In the genomic region with DNA sequence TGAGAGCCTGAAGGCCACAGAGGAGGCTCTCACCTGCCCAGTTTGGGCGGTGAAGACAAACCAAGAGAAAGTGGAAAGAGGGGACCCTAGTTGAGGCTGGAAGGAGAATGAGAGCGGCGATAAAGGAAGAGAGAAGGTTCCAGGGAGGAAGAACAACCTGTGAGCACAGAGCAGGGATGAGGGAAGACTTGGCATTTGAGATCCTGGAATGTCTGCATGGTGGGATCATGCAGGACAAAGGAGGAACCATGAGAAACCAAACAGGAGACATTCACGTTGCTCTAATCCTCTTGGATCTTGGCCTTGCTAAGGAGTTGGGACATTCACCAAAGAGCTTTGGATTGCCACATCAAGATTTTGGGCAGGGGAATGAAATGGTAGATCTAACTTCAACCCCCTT, we compare ENCODE assay signal across 39 cellular contexts.
"Had no signal": no experiment of that assay in that cellular context is flagged by ENCODE, and none has a peak within 500 bp of the region (broad histone marks: within the 10 kb centered on the region; RNA-seq: fewer than 3 reads in every experiment).

No MANE protein-coding gene starts in this region.

- H3K9me3 Mint-ChIP-seq: activated B cell treated with CpG ODN at 0.5 μM for 24 hours; activated CD4-positive, alpha-beta memory T cell treated with anti-CD3 and anti-CD28 coated beads for 36 hours; activated CD4-positive, alpha-beta T cell treated with anti-CD3 and anti-CD28 coated beads, Interleukin-2, amount 10 ng/mL, durations not matched to agents 24 days and 14 days; activated CD8-positive, alpha-beta T cell treated with anti-CD3 and anti-CD28 coated beads for 36 hours; activated naive CD4-positive, alpha-beta T cell treated with anti-CD3 and anti-CD28 coated beads for 36 hours; activated naive CD4-positive, alpha-beta T cell treated with anti-CD3 and anti-CD28 coated beads, Interleukin-2, amount 50 U/mL, for 72 hours; activated naive CD8-positive, alpha-beta T cell treated with anti-CD3 and anti-CD28 coated beads for 36 hours; activated T-cell treated with anti-CD3 and anti-CD28 coated beads, Interleukin-2, amount 50 U/mL, for 4 hours; activated T-cell treated with anti-CD3 and anti-CD28 coated beads, Interleukin-2, amount 50 U/mL, for 72 hours; activated T-helper 1 cell treated with anti-CD3 and anti-CD28 coated beads, Interleukin-12 subunit alpha, Interleukin-12 subunit beta, Interleukin-2, Interleukin-4 antibody, amounts not matched to agents 30 ng/mL and 10 ng/mL and 1 ng/mL, durations not matched to agents 14 hours and 24 hours and 36 hours; activated T-helper 17 cell treated with anti-CD3 and anti-CD28 coated beads, Interleukin-2, amount 50 U/mL, for 72 hours; central memory CD8-positive, alpha-beta T cell; T-helper 1 cell treated with Interleukin-12 subunit alpha and Interleukin-12 subunit beta and Interleukin-4 antibody, amounts not matched to agents 30 μg/mL and 1 μg/mL, for 36 hours; T-helper 2 cell treated with Interferon-gamma antibody and Interleukin-4, amounts not matched to agents 5 μg/mL and 100 μg/mL, for 36 hours had no signal

- H3K9me3 ChIP-seq: adrenal gland, body of pancreas, breast epithelium had no signal

- ATAC-seq: activated CD8-positive, alpha-beta T cell treated with anti-CD3 and anti-CD28 coated beads for 36 hours; activated naive CD4-positive, alpha-beta T cell treated with anti-CD3 and anti-CD28 coated beads, Interleukin-2, amount 50 U/mL, for 72 hours; activated T-cell treated with anti-CD3 and anti-CD28 coated beads, Interleukin-2, amount 50 U/mL, for 4 hours; activated T-cell treated with anti-CD3 and anti-CD28 coated beads, Interleukin-2, amount 50 U/mL, for 72 hours; activated T-helper 17 cell treated with anti-CD3 and anti-CD28 coated beads, Interleukin-2, amount 50 U/mL, for 72 hours; body of pancreas had no signal

- H3K36me3 Mint-ChIP-seq: activated CD4-positive, alpha-beta memory T cell treated with anti-CD3 and anti-CD28 coated beads for 36 hours; activated naive CD4-positive, alpha-beta T cell treated with anti-CD3 and anti-CD28 coated beads, Interleukin-2, amount 50 U/mL, for 72 hours; activated naive CD8-positive, alpha-beta T cell treated with anti-CD3 and anti-CD28 coated beads for 36 hours had no signal

- H3K36me3 ChIP-seq: adrenal gland, brain microvascular endothelial cell, breast epithelium, cardiac muscle cell had no signal

- H3K4me3 Mint-ChIP-seq: activated B cell treated with CpG ODN at 0.5 μM for 24 hours; activated CD4-positive, alpha-beta memory T cell treated with anti-CD3 and anti-CD28 coated beads for 36 hours; activated CD4-positive, alpha-beta T cell treated with anti-CD3 and anti-CD28 coated beads, Interleukin-2, amount 10 ng/mL, durations not matched to agents 24 days and 14 days; activated CD8-positive, alpha-beta T cell treated with anti-CD3 and anti-CD28 coated beads for 36 hours; activated naive CD4-positive, alpha-beta T cell treated with anti-CD3 and anti-CD28 coated beads for 36 hours; activated naive CD8-positive, alpha-beta T cell treated with anti-CD3 and anti-CD28 coated beads for 36 hours; activated T-cell treated with anti-CD3 and anti-CD28 coated beads, Interleukin-2, amount 50 U/mL, for 4 hours; activated T-cell treated with anti-CD3 and anti-CD28 coated beads, Interleukin-2, amount 50 U/mL, for 72 hours; activated T-helper 1 cell treated with anti-CD3 and anti-CD28 coated beads, Interleukin-12 subunit alpha, Interleukin-12 subunit beta, Interleukin-2, Interleukin-4 antibody, amounts not matched to agents 30 ng/mL and 10 ng/mL and 1 ng/mL, durations not matched to agents 14 hours and 24 hours and 36 hours; activated T-helper 17 cell treated with anti-CD3 and anti-CD28 coated beads, Interleukin-2, amount 50 U/mL, for 72 hours; central memory CD8-positive, alpha-beta T cell; T-helper 1 cell treated with Interleukin-12 subunit alpha and Interleukin-12 subunit beta and Interleukin-4 antibody, amounts not matched to agents 30 μg/mL and 1 μg/mL, for 36 hours; T-helper 2 cell treated with Interferon-gamma antibody and Interleukin-4, amounts not matched to agents 5 μg/mL and 100 μg/mL, for 36 hours had no signal

- H3K4me3 ChIP-seq: adrenal gland, body of pancreas, breast epithelium, cardiac muscle cell had no signal

- H3K27ac Mint-ChIP-seq: activated B cell treated with CpG ODN at 0.5 μM for 24 hours; activated CD4-positive, alpha-beta memory T cell treated with anti-CD3 and anti-CD28 coated beads for 36 hours; activated CD4-positive, alpha-beta T cell treated with anti-CD3 and anti-CD28 coated beads, Interleukin-2, amount 10 ng/mL, durations not matched to agents 24 days and 14 days; activated CD8-positive, alpha-beta T cell treated with anti-CD3 and anti-CD28 coated beads for 36 hours; activated naive CD4-positive, alpha-beta T cell treated with anti-CD3 and anti-CD28 coated beads for 36 hours; activated naive CD4-positive, alpha-beta T cell treated with anti-CD3 and anti-CD28 coated beads, Interleukin-2, amount 50 U/mL, for 72 hours; activated naive CD8-positive, alpha-beta T cell treated with anti-CD3 and anti-CD28 coated beads for 36 hours; activated T-cell treated with anti-CD3 and anti-CD28 coated beads, Interleukin-2, amount 50 U/mL, for 72 hours; activated T-helper 1 cell treated with anti-CD3 and anti-CD28 coated beads, Interleukin-12 subunit alpha, Interleukin-12 subunit beta, Interleukin-2, Interleukin-4 antibody, amounts not matched to agents 30 ng/mL and 10 ng/mL and 1 ng/mL, durations not matched to agents 14 hours and 24 hours and 36 hours; activated T-helper 17 cell treated with anti-CD3 and anti-CD28 coated beads, Interleukin-2, amount 50 U/mL, for 72 hours; T-helper 1 cell treated with Interleukin-12 subunit alpha and Interleukin-12 subunit beta and Interleukin-4 antibody, amounts not matched to agents 30 μg/mL and 1 μg/mL, for 36 hours; T-helper 2 cell treated with Interferon-gamma antibody and Interleukin-4, amounts not matched to agents 5 μg/mL and 100 μg/mL, for 36 hours had no signal

- H3K27me3 ChIP-seq: brain microvascular endothelial cell had no signal

- H3K4me1 ChIP-seq: adrenal gland, body of pancreas, breast epithelium had no signal

- H3K4me1 Mint-ChIP-seq: activated B cell treated with CpG ODN at 0.5 μM for 24 hours; activated CD4-positive, alpha-beta T cell treated with anti-CD3 and anti-CD28 coated beads, Interleukin-2, amount 10 ng/mL, durations not matched to agents 24 days and 14 days; activated naive CD8-positive, alpha-beta T cell treated with anti-CD3 and anti-CD28 coated beads for 36 hours; activated T-helper 17 cell treated with anti-CD3 and anti-CD28 coated beads, Interleukin-2, amount 50 U/mL, for 72 hours; central memory CD8-positive, alpha-beta T cell had no signal

- H3K27ac ChIP-seq: adrenal gland, body of pancreas, brain microvascular endothelial cell, breast epithelium, cardiac muscle cell, VCaP had no signal

- FAIRE-seq: astrocyte, TTC549 had no signal

- DNase-seq: activated B cell treated with CpG ODN at 0.5 μM for 24 hours; activated CD4-positive, alpha-beta memory T cell treated with anti-CD3 and anti-CD28 coated beads for 36 hours; activated CD4-positive, alpha-beta T cell treated with anti-CD3 and anti-CD28 coated beads for 4 hours; activated CD4-positive, alpha-beta T cell treated with anti-CD3 and anti-CD28 coated beads, Interleukin-2, amount 10 ng/mL, durations not matched to agents 24 days and 14 days; activated CD4-positive, alpha-beta T cell treated with anti-CD3 and anti-CD28 coated beads, Interleukin-2, amount 50 U/mL, for 1 hour; activated CD4-positive, alpha-beta T cell treated with anti-CD3 and anti-CD28 coated beads, Interleukin-2, amount 50 U/mL, for 4 hours; activated CD4-positive, CD25-positive, alpha-beta regulatory T cell treated with anti-CD3 and anti-CD28 coated beads, Interleukin-2, amount 50 U/mL, for 72 hours; activated CD8-positive, alpha-beta memory T cell treated with anti-CD3 and anti-CD28 coated beads, Interleukin-2, amount 50 U/mL, for 4 hours; activated CD8-positive, alpha-beta T cell treated with anti-CD3 and anti-CD28 coated beads for 36 hours; activated effector memory CD4-positive, alpha-beta T cell treated with anti-CD3 and anti-CD28 coated beads, Interleukin-2, amount 50 U/mL, for 16 hours; activated gamma-delta T cell treated with Interleukin-2 at 50 U/mL for 16 hours; activated naive CD4-positive, alpha-beta T cell; activated naive CD4-positive, alpha-beta T cell treated with anti-CD3 and anti-CD28 coated beads for 36 hours; activated naive CD4-positive, alpha-beta T cell treated with anti-CD3 and anti-CD28 coated beads, Interleukin-2, amount 50 U/mL, for 16 hours; activated naive CD8-positive, alpha-beta T cell treated with anti-CD3 and anti-CD28 coated beads for 36 hours; activated T-cell treated with anti-CD3 and anti-CD28 coated beads for 4 hours; activated T-cell treated with anti-CD3 and anti-CD28 coated beads, Interleukin-2, amount 50 U/mL, for 1 hour; activated T-cell treated with anti-CD3 and anti-CD28 coated beads, Interleukin-2, amount 50 U/mL, for 4 hours; activated T-cell treated with anti-CD3 and anti-CD28 coated beads, Interleukin-2, amount 50 U/mL, for 72 hours; adrenal gland; amniotic stem cell; aorta; body of pancreas; brain microvascular endothelial cell; caudate nucleus; cerebellar nuclear complex; T-helper 2 cell; T-helper 9 cell had no signal
